Comparison of ENCODE assay signal across 11 cellular contexts in genomic region chr2:232592687-232593407, GRCh38. TPM values are rescaled to one million over a fixed set of nuclear protein-coding genes. Genes with fewer than 3 reads are reported as not detected.
DNase-seq lines count a peak whose midpoint lies in the region; ATAC-seq and TF ChIP-seq lines count a peak whose summit lies in the region.
"Had no signal": no experiment of that assay in that cellular context is flagged by ENCODE, and none has a peak within 500 bp of the region (broad histone marks: within the 10 kb centered on the region; RNA-seq: fewer than 3 reads in every experiment).

No MANE protein-coding gene starts in this region.

- peaks cover 9% of the 10 kb centered on the region; the same call in 1 of the 2 replicates for H3K9me1 ChIP-seq in IMR-90 (ENCODE audit: insufficient read depth, low read length)

- no peak for ATAC-seq in IMR-90 (ENCODE audit: low read depth)
- ATAC-seq: GM23338 had no signal

- WGBS in IMR-90 (ENCODE audit: extremely low coverage in 2 of 2, insufficient read length in 1 of 2), 2 experiments = 80% methylated on average over 1 of the region's 4 CpGs; no CpG with 5 or more reads in 1 of the 2 experiments

- no peaks in the 10 kb centered on the region; the same call in 1 of the 2 replicates for H3K27me3 ChIP-seq in IMR-90 (ENCODE audit: control insufficient read depth, insufficient read depth, low read length)
- H3K27me3 ChIP-seq in breast epithelium = no peaks in the 10 kb centered on the region

- H2AK9ac ChIP-seq in IMR-90 (replicated peaks; ENCODE audit: low read depth, low read length, poor library complexity) = no peak overlapping the region

- H3K36me3 ChIP-seq in IMR-90 (ENCODE audit: control insufficient read depth, insufficient read depth, low read length) = no peaks in the 10 kb centered on the region
- H3K36me3 ChIP-seq in breast epithelium = no peaks in the 10 kb centered on the region

- H2BK15ac ChIP-seq in IMR-90 (ENCODE audit: low read depth, low read length) = no peak overlapping the region

- CTCF ChIA-PET in IMR-90 (lab: Yijun Ruan, JAX) = interaction anchor here (1.2 kb wide), 1 partner anchor 13 kb away, joined by 3 read pairs; no protein-coding TSS in a partner anchor

- in situ Hi-C loops in IMR-90 (cut with MboI; ENCODE audit: low sequenced_read_pairs) = no loop called here
- in situ Hi-C loops in GM13977 (cut with MboI; ENCODE audit: low pct_unique_long_range_greater_than_20kb, low sequenced_read_pairs, unreplicated experiment) = no loop called here

- no peak overlapping the region for H3K14ac ChIP-seq in IMR-90 (replicated peaks; ENCODE audit: low read depth, low read length)

- H3K4me3 ChIP-seq in IMR-90 (ENCODE audit: insufficient read depth, low read depth, low read length) (no peak overlapping the region), breast epithelium (no peak overlapping the region)
- H3K4me3 ChIP-seq: GM23338 had no signal

- intact Hi-C loops in IMR-90 (cut with micrococcal nuclease) = no loop called here
- intact Hi-C loops in breast epithelium (cut with DNase I; ENCODE audit: low total_unique reads) = no loop called here

- TF ChIP-seq CTCF in IMR-90 (conservative IDR thresholded peaks at IDR 0.05; ENCODE audit: low read depth, low read length) (no peak), breast epithelium (IDR thresholded peaks at IDR 0.05) (no peak), GM13977 (IDR thresholded peaks at IDR 0.05; ENCODE audit: extremely low read depth, insufficient read depth, missing control alignments) (no peak)

- H4K91ac ChIP-seq in IMR-90 (ENCODE audit: insufficient read depth, low read depth, low read length) = no peak overlapping the region

- no peak for TF ChIP-seq POLR2A in IMR-90 (IDR thresholded peaks at IDR 0.05; ENCODE audit: low read depth, low read length)
- no peak for TF ChIP-seq POLR2A in breast epithelium (IDR thresholded peaks at IDR 0.05)

- H3K9ac ChIP-seq in IMR-90 (ENCODE audit: low read depth, low read length) = no peak overlapping the region

- TF ChIP-seq RAD21 in IMR-90 (IDR thresholded peaks at IDR 0.05; ENCODE audit: low read length) = no peak

- no peak overlapping the region for H2BK20ac ChIP-seq in IMR-90 (ENCODE audit: low read depth, low read length)

- H4K20me1 ChIP-seq in IMR-90 (ENCODE audit: insufficient read depth, low read length) = no peaks in the 10 kb centered on the region

- POLR2A ChIA-PET in IMR-90 (lab: Charles Lee; ENCODE audit: unreplicated experiment) = no interaction called here

- H3K18ac ChIP-seq in IMR-90 (ENCODE audit: low read depth, low read length) = no peak overlapping the region

- H3K56ac ChIP-seq in IMR-90 (ENCODE audit: extremely low read depth, insufficient read depth, low read length) = no peak overlapping the region

- H2AFZ ChIP-seq in IMR-90 (replicated peaks; ENCODE audit: low read length, poor library complexity) = no peak overlapping the region
- H2AFZ ChIP-seq: GM23338 had no signal

- no peak overlapping the region for H4K8ac ChIP-seq in IMR-90 (ENCODE audit: low read depth in 2 of 2, low read length in 2 of 2)

- no peak overlapping the region for H2BK5ac ChIP-seq in IMR-90 (ENCODE audit: low read depth, low read length, poor library complexity, severe bottlenecking)

- no peak overlapping the region for H4K5ac ChIP-seq in IMR-90 (ENCODE audit: low read depth, low read length)

- H3K23ac ChIP-seq in IMR-90 (ENCODE audit: low read depth, low read length) = no peak overlapping the region

- H3K79me1 ChIP-seq in IMR-90 (ENCODE audit: low read depth in 1 of 2, low read length in 2 of 2) = no peaks in the 10 kb centered on the region

- H3K27ac ChIP-seq in IMR-90 (ENCODE audit: insufficient read depth, low read length) (no peak overlapping the region), breast epithelium (peak overlapping the region; percentile 66 to 74)

- no peak overlapping the region for H3K4ac ChIP-seq in IMR-90 (ENCODE audit: low read depth, low read length)

- dilution Hi-C loops in IMR-90 (cut with HindIII; ENCODE audit: low sequenced_read_pairs, unreplicated experiment) = no loop called here

- BruUV-seq in IMR-90 (replicated peaks; lab: Mats Ljungman, UMichigan) = no TSS peak

- no peak overlapping the region for H2BK120ac ChIP-seq in IMR-90 (ENCODE audit: low read depth, low read length)

- H3K4me2 ChIP-seq in IMR-90 (ENCODE audit: low read depth, low read length) = no peak overlapping the region
- H3K4me2 ChIP-seq: GM23338 had no signal

- H2AK5ac ChIP-seq in IMR-90 (ENCODE audit: low read depth, low read length) = no peak overlapping the region

- H3K9me3 ChIP-seq in IMR-90 (ENCODE audit: control insufficient read depth, insufficient read depth, low read length) = no peaks in the 10 kb centered on the region
- no peaks in the 10 kb centered on the region for H3K9me3 ChIP-seq in breast epithelium

- H3K4me1 ChIP-seq in IMR-90 (ENCODE audit: control insufficient read depth, insufficient read depth, low read length) = peaks cover 3% of the 10 kb centered on the region
- H3K4me1 ChIP-seq in breast epithelium = no peaks in the 10 kb centered on the region

- DNase-seq in A172 (ENCODE audit: low spot score) (peak; percentile 86), IMR-90 (peak; percentile 82), breast epithelium (ENCODE audit: low spot score in 2 of 2) (no peak), kidney glomerular epithelial cell (lab: John Stamatoyannopoulos, UW) (peak; percentile 93), NCI-H187 (lab: John Stamatoyannopoulos, UW) (no peak), NCI-H510A (lab: John Stamatoyannopoulos, UW) (no peak), GM13977 (ENCODE audit: low spot score) (no peak), AML-193 (lab: John Stamatoyannopoulos, UW) (no peak)
- DNase-seq: activated CD4-positive, alpha-beta T cell treated with anti-CD3 and anti-CD28 coated beads for 4 hours; NCI-H146 had no signal

TF ChIP-seq in IMR-90, 13 proteins besides CTCF, POLR2A, EP300 and RAD21:
- TF ChIP-seq FOS (IDR thresholded peaks at IDR 0.05; ENCODE audit: low read depth, low read length) (peak; percentile 48; the same call in 1 of the 2 replicates), ELK1 (IDR thresholded peaks at IDR 0.05; ENCODE audit: borderline replicate concordance, low read depth, low read length) (no peak), MAZ (IDR thresholded peaks at IDR 0.05; ENCODE audit: borderline replicate concordance, low read depth, low read length) (no peak), MAFK (IDR thresholded peaks at IDR 0.05; ENCODE audit: low read depth, low read length) (no peak), USF2 (IDR thresholded peaks at IDR 0.05; ENCODE audit: low read depth, low read length) (no peak), BHLHE40 (IDR thresholded peaks at IDR 0.05; ENCODE audit: low read depth, low read length) (no peak), SMC3 (IDR thresholded peaks at IDR 0.05; ENCODE audit: low read depth, low read length) (no peak)

RNA-seq across cellular contexts. Expression of gene EFHD1, which starts 40.6 kb away (rescaled TPM):
- total RNA-seq in A172 (2014; rRNA removed; shearing (Covaris generic)) = 0.24 and 1.1 TPM in 2 replicates
- not detected in 2 replicates for total RNA-seq in IMR-90 (2012; rRNA removed)
- polyA plus RNA-seq in IMR-90 (2012; rRNA removed) = 0.27 and 0.36 TPM in 2 replicates
- 0.11 and 0.16 TPM in 2 replicates for polyA plus RNA-seq in IMR-90 (2012; cell fraction: cytosol; rRNA removed)
- polyA plus RNA-seq in IMR-90 (2012; cell fraction: nucleus; rRNA removed; ENCODE audit: low replicate concordance) = 0.03 and 0.05 TPM in 2 replicates
- 10 to 100 TPM; 31.0 to 67.2 (median 52.8) TPM for total RNA-seq in breast epithelium

RNA-seq across cellular contexts. Expression of gene EIF4E2, which starts 42.4 kb away (rescaled TPM):
- 122 and 140 TPM in 2 replicates for total RNA-seq in A172 (2014; rRNA removed; shearing (Covaris generic))
- total RNA-seq in IMR-90 (2012; rRNA removed) (105 and 149 TPM in 2 replicates), breast epithelium (10 to 100 TPM; 31.6 to 57.4 (median 36.1) TPM)
- polyA plus RNA-seq in IMR-90 (2012; rRNA removed) = 44.0 and 52.1 TPM in 2 replicates
- polyA plus RNA-seq in IMR-90 (2012; cell fraction: cytosol; rRNA removed) = 18.7 and 36.1 TPM in 2 replicates
- 28.5 and 89.1 TPM in 2 replicates for polyA plus RNA-seq in IMR-90 (2012; cell fraction: nucleus; rRNA removed; ENCODE audit: low replicate concordance)

RNA-seq across cellular contexts. Expression of gene TIGD1, which starts 42.5 kb away (rescaled TPM):
- total RNA-seq in A172 (2014; rRNA removed; shearing (Covaris generic)) = 11.5 and 11.8 TPM in 2 replicates
- 2.7 and 2.8 TPM in 2 replicates for total RNA-seq in IMR-90 (2012; rRNA removed)
- 2.4 and 2.9 TPM in 2 replicates for polyA plus RNA-seq in IMR-90 (2012; rRNA removed)
- polyA plus RNA-seq in IMR-90 (2012; cell fraction: cytosol; rRNA removed) = 0.70 and 0.74 TPM in 2 replicates
- 1.3 and 6.0 TPM in 2 replicates for polyA plus RNA-seq in IMR-90 (2012; cell fraction: nucleus; rRNA removed; ENCODE audit: low replicate concordance)
- total RNA-seq in breast epithelium = 1 to 10 TPM; 2.9 to 5.6 (median 5.0) TPM

RNA-seq across cellular contexts. Expression of gene CHRNG, which starts 53.4 kb away (rescaled TPM):
- not detected in 2 replicates for total RNA-seq in A172 (2014; rRNA removed; shearing (Covaris generic))
- not detected in 2 replicates for total RNA-seq in IMR-90 (2012; rRNA removed)
- not detected in 2 replicates for polyA plus RNA-seq in IMR-90 (2012; rRNA removed)
- not detected in 2 replicates for polyA plus RNA-seq in IMR-90 (2012; cell fraction: cytosol; rRNA removed)
- polyA plus RNA-seq in IMR-90 (2012; cell fraction: nucleus; rRNA removed; ENCODE audit: low replicate concordance) = not detected in 2 replicates
- not detected for total RNA-seq in breast epithelium
- total RNA-seq: GM23338 had no signal
- polyA plus RNA-seq: GM23338 had no signal

Comparison
In these comparisons a context has a peak if more than half of its experiments do, and no peak if none do; other contexts are left out.
1. DNase-seq: peak in A172 (single experiment), IMR-90 (single experiment) and kidney glomerular epithelial cell (single experiment); none in breast epithelium (0 of 2), NCI-H187 (0 of 2), NCI-H510A (single experiment), GM13977 (single experiment) and AML-193 (0 of 2).
2. RNA of gene EFHD1, which starts 40.6 kb away (total RNA-seq): 31.0 to 67.2 TPM in breast epithelium; 0.24 to 1.1 TPM in A172 and not detected in IMR-90; every median in the first group is over 10 times any median in the second.